ENCODE assay signal across 37 cellular contexts in genomic region chr19:41971363-41971762, GRCh38. TPM values are rescaled to one million over a fixed set of nuclear protein-coding genes. Genes with fewer than 3 reads are reported as not detected.
"Had no signal": no experiment of that assay in that cellular context is flagged by ENCODE, and none has a peak within 500 bp of the region (broad histone marks: within the 10 kb centered on the region; RNA-seq: fewer than 3 reads in every experiment).

No MANE protein-coding gene starts in this region.

- H3K4me1 ChIP-seq: ascending aorta had no signal

- H3K9me3 Mint-ChIP-seq: activated CD4-positive, alpha-beta memory T cell treated with anti-CD3 and anti-CD28 coated beads, Interleukin-2, amount 10 ng/mL, durations not matched to agents 7 days and 5 days; activated CD4-positive, alpha-beta T cell treated with anti-CD3 and anti-CD28 coated beads, Interleukin-2, amount 10 ng/mL, durations not matched to agents 7 days and 5 days; activated naive CD4-positive, alpha-beta T cell treated with anti-CD3 and anti-CD28 coated beads, Interleukin-2, amount 10 ng/mL, durations not matched to agents 7 days and 5 days; activated naive CD4-positive, alpha-beta T cell treated with anti-CD3 and anti-CD28 coated beads, Interleukin-2, amount 50 U/mL, for 24 hours; activated naive CD8-positive, alpha-beta T cell treated with anti-CD3 and anti-CD28 coated beads, Interleukin-2, amount 10 ng/mL, durations not matched to agents 7 days and 5 days; activated naive CD8-positive, alpha-beta T cell treated with anti-CD3 and anti-CD28 coated beads, Interleukin-2, amount 50 U/mL, for 24 hours; activated T-cell treated with anti-CD3 and anti-CD28 coated beads, Interleukin-2, amount 50 U/mL, for 24 hours; activated T-helper 2 cell treated with anti-CD3 and anti-CD28 coated beads, Interferon-gamma antibody, Interleukin-2, Interleukin-4, amounts not matched to agents 10 μg/mL and 5 μg/mL and 100 μg/mL, durations not matched to agents 14 hours and 24 hours and 36 hours; brain; T-helper 1 cell treated with Interleukin-12 subunit alpha and Interleukin-12 subunit beta and Interleukin-4 antibody, amounts not matched to agents 30 μg/mL and 1 μg/mL, for 36 hours; T-helper 2 cell treated with Interferon-gamma antibody and Interleukin-4, amounts not matched to agents 5 μg/mL and 100 μg/mL, for 36 hours; WTC11 had no signal

- H3K27ac ChIP-seq: ascending aorta, WERI-Rb-1 had no signal

- H3K4me1 Mint-ChIP-seq: activated CD4-positive, alpha-beta memory T cell treated with anti-CD3 and anti-CD28 coated beads, Interleukin-2, amount 10 ng/mL, durations not matched to agents 7 days and 5 days; activated CD4-positive, alpha-beta T cell treated with anti-CD3 and anti-CD28 coated beads for 36 hours; activated CD4-positive, alpha-beta T cell treated with anti-CD3 and anti-CD28 coated beads, Interleukin-2, amount 10 ng/mL, durations not matched to agents 7 days and 5 days; activated CD8-positive, alpha-beta memory T cell treated with anti-CD3 and anti-CD28 coated beads, Interleukin-2, amount 10 ng/mL, durations not matched to agents 7 days and 5 days; activated naive CD4-positive, alpha-beta T cell treated with anti-CD3 and anti-CD28 coated beads, Interleukin-2, amount 10 ng/mL, durations not matched to agents 7 days and 5 days; activated naive CD4-positive, alpha-beta T cell treated with anti-CD3 and anti-CD28 coated beads, Interleukin-2, amount 50 U/mL, for 24 hours; activated naive CD8-positive, alpha-beta T cell treated with anti-CD3 and anti-CD28 coated beads, Interleukin-2, amount 10 ng/mL, durations not matched to agents 7 days and 5 days; activated naive CD8-positive, alpha-beta T cell treated with anti-CD3 and anti-CD28 coated beads, Interleukin-2, amount 50 U/mL, for 24 hours; brain; WTC11 had no signal

- H3K36me3 ChIP-seq: ascending aorta had no signal

- DNase-seq: activated CD4-positive, alpha-beta memory T cell treated with anti-CD3 and anti-CD28 coated beads, Interleukin-2, amount 10 ng/mL, durations not matched to agents 7 days and 5 days; activated CD4-positive, alpha-beta T cell treated with anti-CD3 and anti-CD28 coated beads for 1 hour; activated CD4-positive, alpha-beta T cell treated with anti-CD3 and anti-CD28 coated beads for 36 hours; activated CD4-positive, alpha-beta T cell treated with anti-CD3 and anti-CD28 coated beads for 48 hours; activated CD4-positive, alpha-beta T cell treated with anti-CD3 and anti-CD28 coated beads, Interleukin-2, amount 10 ng/mL, durations not matched to agents 7 days and 5 days; activated CD4-positive, alpha-beta T cell treated with anti-CD3 and anti-CD28 coated beads, Interleukin-2, amount 50 U/mL, for 48 hours; activated CD4-positive, CD25-positive, alpha-beta regulatory T cell; activated CD8-positive, alpha-beta memory T cell treated with anti-CD3 and anti-CD28 coated beads for 24 hours; activated CD8-positive, alpha-beta memory T cell treated with anti-CD3 and anti-CD28 coated beads, Interleukin-2, amount 10 ng/mL, durations not matched to agents 7 days and 5 days; activated CD8-positive, alpha-beta memory T cell treated with anti-CD3 and anti-CD28 coated beads, Interleukin-2, amount 50 U/mL, for 48 hours; activated CD8-positive, alpha-beta T cell treated with anti-CD3 and anti-CD28 coated beads, Interleukin-2, amount 10 ng/mL, durations not matched to agents 7 days and 5 days; activated effector memory CD4-positive, alpha-beta T cell treated with Interleukin-2 at 50 U/mL for 16 hours; activated gamma-delta T cell; activated naive CD4-positive, alpha-beta T cell treated with anti-CD3 and anti-CD28 coated beads, Interleukin-2, amount 10 ng/mL, durations not matched to agents 7 days and 5 days; activated naive CD4-positive, alpha-beta T cell treated with Interleukin-2 at 50 U/mL for 16 hours; activated naive CD8-positive, alpha-beta T cell treated with anti-CD3 and anti-CD28 coated beads, Interleukin-2, amount 10 ng/mL, durations not matched to agents 7 days and 5 days; activated naive CD8-positive, alpha-beta T cell treated with anti-CD3 and anti-CD28 coated beads, Interleukin-2, amount 50 U/mL, for 24 hours; activated T-cell treated with anti-CD3 and anti-CD28 coated beads, Interleukin-2, amount 50 U/mL, for 24 hours; activated T-cell treated with anti-CD3 and anti-CD28 coated beads, Interleukin-2, amount 50 U/mL, for 48 hours; amygdala; anterior cingulate cortex; central memory CD4-positive, alpha-beta T cell; T-helper 1 cell; T-helper 2 cell; T-helper 9 cell; WERI-Rb-1 had no signal

- H3K4me3 ChIP-seq: ascending aorta had no signal

- H3K4me3 Mint-ChIP-seq: activated CD4-positive, alpha-beta memory T cell treated with anti-CD3 and anti-CD28 coated beads, Interleukin-2, amount 10 ng/mL, durations not matched to agents 7 days and 5 days; activated CD4-positive, alpha-beta T cell treated with anti-CD3 and anti-CD28 coated beads for 36 hours; activated CD4-positive, alpha-beta T cell treated with anti-CD3 and anti-CD28 coated beads, Interleukin-2, amount 10 ng/mL, durations not matched to agents 7 days and 5 days; activated CD8-positive, alpha-beta memory T cell treated with anti-CD3 and anti-CD28 coated beads, Interleukin-2, amount 10 ng/mL, durations not matched to agents 7 days and 5 days; activated CD8-positive, alpha-beta T cell treated with anti-CD3 and anti-CD28 coated beads, Interleukin-2, amount 10 ng/mL, durations not matched to agents 7 days and 5 days; activated naive CD4-positive, alpha-beta T cell treated with anti-CD3 and anti-CD28 coated beads, Interleukin-2, amount 10 ng/mL, durations not matched to agents 7 days and 5 days; activated naive CD4-positive, alpha-beta T cell treated with anti-CD3 and anti-CD28 coated beads, Interleukin-2, amount 50 U/mL, for 24 hours; activated naive CD8-positive, alpha-beta T cell; activated naive CD8-positive, alpha-beta T cell treated with anti-CD3 and anti-CD28 coated beads, Interleukin-2, amount 10 ng/mL, durations not matched to agents 7 days and 5 days; activated naive CD8-positive, alpha-beta T cell treated with anti-CD3 and anti-CD28 coated beads, Interleukin-2, amount 50 U/mL, for 24 hours; activated T-cell treated with anti-CD3 and anti-CD28 coated beads, Interleukin-2, amount 50 U/mL, for 24 hours; brain; T-helper 1 cell treated with Interleukin-12 subunit alpha and Interleukin-12 subunit beta and Interleukin-4 antibody, amounts not matched to agents 30 μg/mL and 1 μg/mL, for 36 hours; T-helper 2 cell treated with Interferon-gamma antibody and Interleukin-4, amounts not matched to agents 5 μg/mL and 100 μg/mL, for 36 hours; WTC11 had no signal

- H3K27me3 ChIP-seq: ascending aorta had no signal

- H3K27me3 Mint-ChIP-seq: activated CD4-positive, alpha-beta memory T cell treated with anti-CD3 and anti-CD28 coated beads, Interleukin-2, amount 10 ng/mL, durations not matched to agents 7 days and 5 days; activated CD4-positive, alpha-beta T cell treated with anti-CD3 and anti-CD28 coated beads, Interleukin-2, amount 10 ng/mL, durations not matched to agents 7 days and 5 days; activated CD8-positive, alpha-beta memory T cell treated with anti-CD3 and anti-CD28 coated beads, Interleukin-2, amount 10 ng/mL, durations not matched to agents 7 days and 5 days; activated naive CD4-positive, alpha-beta T cell treated with anti-CD3 and anti-CD28 coated beads, Interleukin-2, amount 50 U/mL, for 24 hours; activated naive CD8-positive, alpha-beta T cell; activated naive CD8-positive, alpha-beta T cell treated with anti-CD3 and anti-CD28 coated beads, Interleukin-2, amount 10 ng/mL, durations not matched to agents 7 days and 5 days; activated naive CD8-positive, alpha-beta T cell treated with anti-CD3 and anti-CD28 coated beads, Interleukin-2, amount 50 U/mL, for 24 hours; activated T-cell treated with anti-CD3 and anti-CD28 coated beads, Interleukin-2, amount 50 U/mL, for 24 hours had no signal

- H3K36me3 Mint-ChIP-seq: activated CD8-positive, alpha-beta memory T cell treated with anti-CD3 and anti-CD28 coated beads, Interleukin-2, amount 10 ng/mL, durations not matched to agents 7 days and 5 days; activated naive CD4-positive, alpha-beta T cell treated with anti-CD3 and anti-CD28 coated beads, Interleukin-2, amount 10 ng/mL, durations not matched to agents 7 days and 5 days; activated naive CD4-positive, alpha-beta T cell treated with anti-CD3 and anti-CD28 coated beads, Interleukin-2, amount 50 U/mL, for 24 hours; activated naive CD8-positive, alpha-beta T cell treated with anti-CD3 and anti-CD28 coated beads, Interleukin-2, amount 10 ng/mL, durations not matched to agents 7 days and 5 days had no signal

- H3K27ac Mint-ChIP-seq: activated CD4-positive, alpha-beta memory T cell treated with anti-CD3 and anti-CD28 coated beads, Interleukin-2, amount 10 ng/mL, durations not matched to agents 7 days and 5 days; activated CD4-positive, alpha-beta T cell treated with anti-CD3 and anti-CD28 coated beads for 36 hours; activated CD4-positive, alpha-beta T cell treated with anti-CD3 and anti-CD28 coated beads, Interleukin-2, amount 10 ng/mL, durations not matched to agents 7 days and 5 days; activated CD8-positive, alpha-beta memory T cell treated with anti-CD3 and anti-CD28 coated beads, Interleukin-2, amount 10 ng/mL, durations not matched to agents 7 days and 5 days; activated CD8-positive, alpha-beta T cell treated with anti-CD3 and anti-CD28 coated beads, Interleukin-2, amount 10 ng/mL, durations not matched to agents 7 days and 5 days; activated naive CD4-positive, alpha-beta T cell treated with anti-CD3 and anti-CD28 coated beads, Interleukin-2, amount 10 ng/mL, durations not matched to agents 7 days and 5 days; activated naive CD4-positive, alpha-beta T cell treated with anti-CD3 and anti-CD28 coated beads, Interleukin-2, amount 50 U/mL, for 24 hours; activated naive CD8-positive, alpha-beta T cell; activated naive CD8-positive, alpha-beta T cell treated with anti-CD3 and anti-CD28 coated beads, Interleukin-2, amount 10 ng/mL, durations not matched to agents 7 days and 5 days; activated naive CD8-positive, alpha-beta T cell treated with anti-CD3 and anti-CD28 coated beads, Interleukin-2, amount 50 U/mL, for 24 hours; activated T-cell treated with anti-CD3 and anti-CD28 coated beads, Interleukin-2, amount 50 U/mL, for 24 hours; activated T-helper 2 cell treated with anti-CD3 and anti-CD28 coated beads, Interferon-gamma antibody, Interleukin-2, Interleukin-4, amounts not matched to agents 10 μg/mL and 5 μg/mL and 100 μg/mL, durations not matched to agents 14 hours and 24 hours and 36 hours; brain; T-helper 1 cell treated with Interleukin-12 subunit alpha and Interleukin-12 subunit beta and Interleukin-4 antibody, amounts not matched to agents 30 μg/mL and 1 μg/mL, for 36 hours; T-helper 2 cell treated with Interferon-gamma antibody and Interleukin-4, amounts not matched to agents 5 μg/mL and 100 μg/mL, for 36 hours; WTC11 had no signal

- H3K9me3 ChIP-seq: ascending aorta had no signal

- ATAC-seq: activated CD4-positive, alpha-beta T cell treated with anti-CD3 and anti-CD28 coated beads for 36 hours; activated CD4-positive, CD25-positive, alpha-beta regulatory T cell treated with anti-CD3 and anti-CD28 coated beads, Interleukin-2, amount 50 U/mL, for 24 hours; activated CD8-positive, alpha-beta memory T cell treated with anti-CD3 and anti-CD28 coated beads, Interleukin-2, amount 10 ng/mL, durations not matched to agents 7 days and 5 days; activated CD8-positive, alpha-beta T cell treated with anti-CD3 and anti-CD28 coated beads, Interleukin-2, amount 10 ng/mL, durations not matched to agents 7 days and 5 days; activated naive CD8-positive, alpha-beta T cell treated with anti-CD3 and anti-CD28 coated beads, Interleukin-2, amount 50 U/mL, for 24 hours; WTC11 had no signal

RNA-seq across cellular contexts. Expression of gene ERFL, which starts 43.1 kb away (rescaled TPM):
- total RNA-seq: ascending aorta, cardiac septum, cerebellum had no signal
